Comparison of ENCODE assay signal across 1 cellular context in genomic region chr12:122894173-122895121, GRCh38.
A peak's percentile ranks its signal among the peaks of the same experiment; 100 is the strongest.
TF ChIP-seq lines count a peak whose summit lies in the region.

No MANE protein-coding gene starts in this region.

TF ChIP-seq in K562, 482 proteins besides CTCF, POLR2A, EP300 and RAD21 (continued from another document and continues in another):
- TF ChIP-seq TCF3 (CRISPR knock-in tag; IDR thresholded peaks at IDR 0.05) (peak; percentile 79), DEAF1 (CRISPR knock-in tag; IDR thresholded peaks at IDR 0.05) (no peak), ZNF408 (CRISPR knock-in tag; IDR thresholded peaks at IDR 0.05; ENCODE audit: low read depth) (no peak), ZNF511 (CRISPR knock-in tag; IDR thresholded peaks at IDR 0.05) (no peak), CREB3L1 (IDR thresholded peaks at IDR 0.05; ENCODE audit: borderline replicate concordance, low read depth) (peak; percentile 39; the same call in 1 of the 2 replicates), DMBX1 (CRISPR knock-in tag; IDR thresholded peaks at IDR 0.05; ENCODE audit: borderline replicate concordance) (peak; percentile 72), ZNF175 (CRISPR knock-in tag; IDR thresholded peaks at IDR 0.05; ENCODE audit: low read depth) (no peak), HNRNPL (IDR thresholded peaks at IDR 0.05; ENCODE audit: low read depth, low read length) (0 out of 2 replicates have a peak, but pooled peaks have one; percentile 69), FIP1L1 (IDR thresholded peaks at IDR 0.05; ENCODE audit: low read depth, low read length, poor library complexity, severe bottlenecking) (no peak), TEAD4 (IDR thresholded peaks at IDR 0.05; ENCODE audit: low read length) (peak; percentile 75), TEAD4 (CRISPR knock-in tag; IDR thresholded peaks at IDR 0.05; ENCODE audit: borderline replicate concordance) (no peak), ID3 (CRISPR knock-in tag; IDR thresholded peaks at IDR 0.05) (no peak), ID3 (tag; IDR thresholded peaks at IDR 0.05) (peak; percentile 33; the same call in 1 of the 2 replicates), TBP (optimal IDR thresholded peaks at IDR 0.05; ENCODE audit: low read depth, low read length) (no peak), CBX8 (IDR thresholded peaks at IDR 0.05; ENCODE audit: borderline replicate concordance, extremely low read depth, low read depth, low read length, poor library complexity, severe bottlenecking) (no peak), MTA3 (IDR thresholded peaks at IDR 0.05; ENCODE audit: borderline replicate concordance) (0 out of 2 replicates have a peak, but pooled peaks have one; percentile 9), PCBP1 (IDR thresholded peaks at IDR 0.05; ENCODE audit: low read depth, low read length, poor library complexity, severe bottlenecking) (no peak), TCF15 (CRISPR knock-in tag; IDR thresholded peaks at IDR 0.05) (no peak), HDAC2 (IDR thresholded peaks at IDR 0.05) (peak; percentile 12; the same call in 1 of the 2 replicates), GABPB2 (CRISPR knock-in tag; conservative IDR thresholded peaks at IDR 0.05) (no peak), SAFB (IDR thresholded peaks at IDR 0.05; ENCODE audit: borderline replicate concordance, low read depth, low read length) (no peak), ZNF512 (tag; IDR thresholded peaks at IDR 0.05) (no peak), MAFF (IDR thresholded peaks at IDR 0.05; ENCODE audit: low read length) (no peak), TAF15 (IDR thresholded peaks at IDR 0.05; ENCODE audit: low read depth, low read length) (no peak), SMARCA5 (IDR thresholded peaks at IDR 0.05) (no peak), ZNF584 (CRISPR knock-in tag; IDR thresholded peaks at IDR 0.05; ENCODE audit: low read depth) (no peak), SMAD4 (CRISPR knock-in tag; conservative IDR thresholded peaks at IDR 0.05) (peak; percentile 30; the same call in 1 of the 2 replicates), POLR2H (tag; IDR thresholded peaks at IDR 0.05; ENCODE audit: low read depth) (no peak), PHF20 (IDR thresholded peaks at IDR 0.05; ENCODE audit: partially characterized antibody) (no peak), FUS (optimal IDR thresholded peaks at IDR 0.05; ENCODE audit: low read depth, low read length) (no peak), MAX (CRISPR knock-in tag; IDR thresholded peaks at IDR 0.05) (peak; percentile 83), SLC30A9 (CRISPR knock-in tag; IDR thresholded peaks at IDR 0.05) (no peak), ZNF740 (CRISPR knock-in tag; IDR thresholded peaks at IDR 0.05) (no peak), ZNF740 (tag; IDR thresholded peaks at IDR 0.05) (no peak), GATA2 (CRISPR knock-in tag; IDR thresholded peaks at IDR 0.05) (no peak), IRF1 (CRISPR knock-in tag; IDR thresholded peaks at IDR 0.05; ENCODE audit: borderline replicate concordance) (no peak), ATF1 (CRISPR knock-in tag; IDR thresholded peaks at IDR 0.05) (no peak), ATF1 (tag; IDR thresholded peaks at IDR 0.05) (0 out of 2 replicates have a peak, but pooled peaks have one; percentile 21), CHD2 (IDR thresholded peaks at IDR 0.05; ENCODE audit: low read depth, low read length) (no peak), HOMEZ (CRISPR knock-in tag; IDR thresholded peaks at IDR 0.05) (no peak), TCF7L2 (IDR thresholded peaks at IDR 0.05; ENCODE audit: low read depth, low read length) (no peak), CTBP1 (IDR thresholded peaks at IDR 0.05; ENCODE audit: borderline replicate concordance) (peak; percentile 57; the same call in 1 of the 2 replicates), KAT7 (CRISPR knock-in tag; IDR thresholded peaks at IDR 0.05; ENCODE audit: borderline replicate concordance) (no peak; the same call in 1 of the 2 replicates), SMARCB1 (IDR thresholded peaks at IDR 0.05; ENCODE audit: insufficient read length, low read depth) (no peak), KDM1A (IDR thresholded peaks at IDR 0.05) (no peak), SP1 (CRISPR knock-in tag; IDR thresholded peaks at IDR 0.05) (0 out of 2 replicates have a peak, but pooled peaks have one; percentile 39), ZEB2 (IDR thresholded peaks at IDR 0.05) (no peak), XRCC3 (IDR thresholded peaks at IDR 0.05) (no peak), BRCA1 (IDR thresholded peaks at IDR 0.05) (no peak), BRCA1 (CRISPR knock-in tag; IDR thresholded peaks at IDR 0.05) (no peak), ZBTB17 (CRISPR knock-in tag; IDR thresholded peaks at IDR 0.05) (0 out of 2 replicates have a peak, but pooled peaks have one; percentile 39), RREB1 (CRISPR knock-in tag; IDR thresholded peaks at IDR 0.05) (no peak), HNRNPH1 (optimal IDR thresholded peaks at IDR 0.05; ENCODE audit: low read depth, low read length) (no peak), KLF6 (CRISPR knock-in tag; IDR thresholded peaks at IDR 0.05; ENCODE audit: borderline replicate concordance) (no peak), KHSRP (IDR thresholded peaks at IDR 0.05) (no peak), TRIM28 (IDR thresholded peaks at IDR 0.05) (no peak), MYC (IDR thresholded peaks at IDR 0.05; ENCODE audit: low read depth, low read length) (peak; percentile 11; the same call in 1 of the 2 replicates), MYC (CRISPR knock-in tag; IDR thresholded peaks at IDR 0.05; ENCODE audit: borderline replicate concordance, low read depth) (no peak)
